Comparison of ENCODE assay signal across 8 cellular contexts in the genomic region with DNA sequence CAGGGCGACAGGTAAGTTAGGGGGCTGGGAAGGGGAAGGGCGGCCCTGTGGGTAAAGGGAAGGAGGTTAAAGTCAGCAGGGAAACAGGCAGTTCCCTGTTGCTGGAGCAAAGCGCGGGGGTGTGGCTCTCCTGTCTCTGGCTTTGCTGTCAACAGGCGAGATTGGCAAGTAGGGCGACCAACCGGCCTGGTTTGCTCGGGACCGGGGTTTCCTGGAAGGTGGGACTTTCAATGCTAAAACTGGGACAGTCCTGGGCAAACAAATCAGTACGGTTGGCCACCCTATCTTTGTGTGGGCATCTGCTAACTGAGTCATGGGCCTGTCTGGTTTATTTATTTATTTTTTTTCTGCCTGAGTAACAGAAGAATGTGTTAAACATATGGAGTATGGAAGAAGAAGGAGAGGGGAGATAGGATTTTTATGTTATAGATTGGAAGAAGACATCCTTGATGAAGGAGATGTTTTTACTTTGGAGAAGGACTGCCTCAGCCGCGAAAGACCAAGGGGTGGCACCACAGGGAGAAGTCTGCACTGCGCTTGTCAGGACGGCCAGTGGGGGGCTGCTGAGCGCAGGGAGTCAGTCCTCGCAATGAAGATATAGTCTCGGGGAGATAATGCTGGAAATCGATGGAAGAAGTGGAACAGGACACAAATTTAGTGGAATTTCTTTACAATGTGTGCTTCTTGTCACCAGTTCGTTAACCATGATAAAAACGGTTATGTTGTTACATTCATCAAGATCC. TPM values are rescaled to one million over a fixed set of nuclear protein-coding genes. Genes with fewer than 3 reads are reported as not detected.
DNase-seq lines count a peak whose midpoint lies in the region; FAIRE-seq and TF ChIP-seq lines count a peak whose summit lies in the region.

No MANE protein-coding gene starts in this region.

- H2AFZ ChIP-seq in Karpas-422 (ENCODE audit: low read length) = peak overlapping the region; percentile 66

- H3K27ac ChIP-seq in Karpas-422 (ENCODE audit: low read length) (peak overlapping the region; percentile 94), ectodermal cell (ENCODE audit: insufficient read depth, low read depth, low read length, poor library complexity, severe bottlenecking) (no peak overlapping the region)

- H3K4me1 ChIP-seq in Karpas-422 (ENCODE audit: low read length) (peaks cover 59% of the 10 kb centered on the region), ectodermal cell (ENCODE audit: control insufficient read depth, insufficient read depth, low read length) (peaks cover 3% of the 10 kb centered on the region)

- no peaks in the 10 kb centered on the region for H3K9me3 ChIP-seq in Karpas-422 (ENCODE audit: low read length)
- no peaks in the 10 kb centered on the region for H3K9me3 ChIP-seq in ectodermal cell (ENCODE audit: control insufficient read depth, low read length)

- peak; percentile 20 for FAIRE-seq in H54 (lab: Jason Lieb, UNC)

- DNase-seq in H54 (ENCODE audit: insufficient read length, low spot score) (peak; percentile 44), Karpas-422 (peak; percentile 88), lower leg skin (ENCODE audit: low spot score in 2 of 2) (peak; percentile 92 to 96), cortex of kidney (lab: John Stamatoyannopoulos, UW) (no peak)
- peak; percentile 13 to 15 for DNase-seq in stimulated activated CD4-positive, alpha-beta T cell treated with anti-CD3 and anti-CD28 coated beads, Interleukin-4, amount 100 ng/mL, for 4 hours

- 0 out of 2 replicates have a peak, but pooled peaks cover 6% of the 10 kb centered on the region for H3K79me2 ChIP-seq in Karpas-422 (ENCODE audit: low read length)

- TF ChIP-seq CTCF in GM12874 (IDR thresholded peaks at IDR 0.05; ENCODE audit: insufficient read depth, low read depth, low read length) (peak; percentile 83), WI38 (IDR thresholded peaks at IDR 0.05; ENCODE audit: low read depth, low read length) (peak; percentile 83), lower leg skin (IDR thresholded peaks at IDR 0.05) (no peak)

- 27% methylated on average over 20 of the region's 20 CpGs for WGBS in ectodermal cell, 2 experiments
- 20% methylated on average over 20 of the region's 20 CpGs for WGBS in lower leg skin, 2 donors

- peak overlapping the region; percentile 42 for H3K4me3 ChIP-seq in Karpas-422 (ENCODE audit: low read length)
- H3K4me3 ChIP-seq in WI38 (ENCODE audit: low read depth, low read length) = peak overlapping the region; percentile 13; the same call in 1 of the 2 replicates
- H3K4me3 ChIP-seq in ectodermal cell (ENCODE audit: insufficient read depth, low read depth, low read length) = peak overlapping the region; percentile 8
- H3K4me3 ChIP-seq in lower leg skin (ENCODE audit: low read depth, poor library complexity, severe bottlenecking) = no peak overlapping the region

- no peaks in the 10 kb centered on the region for H4K20me1 ChIP-seq in Karpas-422 (ENCODE audit: insufficient read depth, low read depth, low read length)

- peak overlapping the region; percentile 64 for H3K4me2 ChIP-seq in Karpas-422 (ENCODE audit: low read depth, low read length, poor library complexity, severe bottlenecking)

- no peaks in the 10 kb centered on the region for H3K36me3 ChIP-seq in Karpas-422 (ENCODE audit: insufficient read depth, low read length)
- no peaks in the 10 kb centered on the region for H3K36me3 ChIP-seq in ectodermal cell (ENCODE audit: control insufficient read depth, insufficient read depth, low read length)

- peak overlapping the region; percentile 40 for H3K9ac ChIP-seq in Karpas-422 (ENCODE audit: low read length)

- TF ChIP-seq POLR2A in H54 (IDR thresholded peaks at IDR 0.05; ENCODE audit: low read depth, low read length) = no peak
- TF ChIP-seq POLR2A in lower leg skin (IDR thresholded peaks at IDR 0.05) = no peak

- no peaks in the 10 kb centered on the region for H3K9me2 ChIP-seq in Karpas-422 (replicated peaks; ENCODE audit: insufficient read depth, low read length)

- intact Hi-C loops in lower leg skin (cut with DNase I; ENCODE audit: low total_unique reads) = loop anchor here (5.0 to 10.0 kb wide), 2 partner anchors 361 to 503 kb away; no protein-coding TSS in a partner anchor

- H3K27me3 ChIP-seq in Karpas-422 (ENCODE audit: low read length) (no peaks in the 10 kb centered on the region), ectodermal cell (ENCODE audit: control insufficient read depth, insufficient read depth, low read length, poor library complexity, severe bottlenecking) (no peaks in the 10 kb centered on the region)

RNA-seq across cellular contexts. Expression of gene ESR1, which starts 43.4 kb away (rescaled TPM):
- 4.1 and 5.4 TPM in 2 replicates for total RNA-seq in Karpas-422 (2014; rRNA removed; shearing (Covaris generic); ENCODE audit: low replicate concordance)
- polyA plus RNA-seq in ectodermal cell (2013, experiment 1 of 4) = not detected
- not detected for polyA plus RNA-seq in ectodermal cell (2013, experiment 2 of 4)
- polyA plus RNA-seq in ectodermal cell (2013, experiment 3 of 4) = not detected
- not detected for polyA plus RNA-seq in ectodermal cell (2013, experiment 4 of 4)
- 1 to 10 TPM in 2 of 4 donors, under 1 TPM in 2; 0.59 to 1.8 (median 1.3) TPM for total RNA-seq in lower leg skin

Comparison
In these comparisons a context has a peak if more than half of its experiments do, and no peak if none do; other contexts are left out.
1. CTCF ChIP-seq: peak in GM12874 (single experiment) and WI38 (single experiment); none in lower leg skin (0 of 3).